Comparison of ENCODE assay signal across 14 cellular contexts in the genomic region with DNA sequence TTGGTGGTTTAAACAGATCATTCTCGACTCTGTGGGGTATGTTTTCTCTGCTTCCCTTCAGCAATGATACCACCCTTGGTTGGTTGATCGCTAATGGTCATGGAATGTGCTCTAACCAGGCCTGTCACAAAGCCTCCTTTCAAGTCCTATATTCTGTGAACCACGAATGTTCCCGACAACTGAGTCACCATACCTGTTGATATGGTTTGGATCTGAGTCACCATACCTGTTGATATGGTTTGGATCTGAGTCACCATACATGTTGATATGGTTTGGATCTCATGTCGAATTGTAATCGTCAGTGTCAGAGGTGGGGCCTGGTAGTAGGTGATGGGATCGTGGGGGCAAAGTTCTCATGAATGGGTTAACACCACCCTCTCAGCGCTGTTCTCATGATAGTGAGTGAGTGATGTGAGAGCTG. TPM values are rescaled to one million over a fixed set of nuclear protein-coding genes. Genes with fewer than 3 reads are reported as not detected.
A peak's percentile ranks its signal among the peaks of the same experiment; 100 is the strongest.
DNase-seq lines count a peak whose midpoint lies in the region; ATAC-seq and TF ChIP-seq lines count a peak whose summit lies in the region.
"Had no signal": no experiment of that assay in that cellular context is flagged by ENCODE, and none has a peak within 500 bp of the region (broad histone marks: within the 10 kb centered on the region; RNA-seq: fewer than 3 reads in every experiment).

No MANE protein-coding gene starts in this region.

- peaks cover 44% of the 10 kb centered on the region for H3F3A ChIP-seq in GM23248 (ENCODE audit: insufficient read depth)

- no peaks in the 10 kb centered on the region for H3K27me3 Mint-ChIP-seq in activated T-cell treated with anti-CD3 and anti-CD28 coated beads, Interleukin-2, amount 50 U/mL, for 4 hours (ENCODE audit: low read depth)
- H3K27me3 Mint-ChIP-seq: T-helper 17 cell had no signal

- H3K79me2 ChIP-seq in GM23248 (ENCODE audit: insufficient read depth), result no peaks in the 10 kb centered on the region
- H3K79me2 ChIP-seq in hepatocyte, result no peaks in the 10 kb centered on the region

- H3K36me3 ChIP-seq in GM23248 (ENCODE audit: low read depth) (no peaks in the 10 kb centered on the region), hepatocyte (replicated peaks; ENCODE audit: insufficient read depth, low read depth) (no peaks in the 10 kb centered on the region), lower lobe of right lung (peaks cover 43% of the 10 kb centered on the region)
- H3K36me3 ChIP-seq: neural progenitor cell had no signal

- H3K4me1 Mint-ChIP-seq in activated T-cell treated with anti-CD3 and anti-CD28 coated beads, Interleukin-2, amount 50 U/mL, for 4 hours (ENCODE audit: low read depth), result peaks cover 20% of the 10 kb centered on the region

- TF ChIP-seq CTCF in hepatocyte (IDR thresholded peaks at IDR 0.05; ENCODE audit: poor library complexity) (no peak), lower lobe of right lung (IDR thresholded peaks at IDR 0.05) (no peak)

- H4K20me1 ChIP-seq in GM23248 (ENCODE audit: insufficient read depth) (no peaks in the 10 kb centered on the region), hepatocyte (ENCODE audit: insufficient read depth, poor library complexity, severe bottlenecking) (no peaks in the 10 kb centered on the region)

- no peak overlapping the region for H3K4me3 Mint-ChIP-seq in activated T-cell treated with anti-CD3 and anti-CD28 coated beads, Interleukin-2, amount 50 U/mL, for 4 hours
- H3K4me3 Mint-ChIP-seq: activated T-helper 1 cell treated with anti-CD3 and anti-CD28 coated beads, Interleukin-12 subunit alpha, Interleukin-12 subunit beta, Interleukin-2, Interleukin-4 antibody, amounts not matched to agents 30 ng/mL and 10 ng/mL and 1 ng/mL, durations not matched to agents 14 hours and 24 hours and 36 hours; CD8-positive, alpha-beta T cell; neural progenitor cell; T-helper 17 cell had no signal

- H3K9me2 ChIP-seq in GM23248 (ENCODE audit: insufficient read depth) (no peaks in the 10 kb centered on the region), hepatocyte (replicated peaks; ENCODE audit: insufficient read depth) (no peaks in the 10 kb centered on the region)

- H3K27me3 ChIP-seq in GM23248 (replicated peaks; ENCODE audit: insufficient read depth), result no peaks in the 10 kb centered on the region
- no peaks in the 10 kb centered on the region for H3K27me3 ChIP-seq in hepatocyte
- H3K27me3 ChIP-seq in lower lobe of right lung (ENCODE audit: low read depth), result no peaks in the 10 kb centered on the region
- H3K27me3 ChIP-seq: MG63 had no signal

- no peak overlapping the region for H3K9ac ChIP-seq in GM23248
- H3K9ac ChIP-seq: neural progenitor cell had no signal

- no peaks in the 10 kb centered on the region for H3K9me3 Mint-ChIP-seq in activated T-cell treated with anti-CD3 and anti-CD28 coated beads, Interleukin-2, amount 50 U/mL, for 4 hours
- H3K9me3 Mint-ChIP-seq: activated T-helper 1 cell treated with anti-CD3 and anti-CD28 coated beads, Interleukin-12 subunit alpha, Interleukin-12 subunit beta, Interleukin-2, Interleukin-4 antibody, amounts not matched to agents 30 ng/mL and 10 ng/mL and 1 ng/mL, durations not matched to agents 14 hours and 24 hours and 36 hours; CD8-positive, alpha-beta T cell; neural progenitor cell had no signal

- peak overlapping the region; percentile 72 for H3K4me2 ChIP-seq in GM23248 (ENCODE audit: unreplicated experiment)
- H3K4me2 ChIP-seq in hepatocyte, result no peak overlapping the region
- H3K4me2 ChIP-seq: neural progenitor cell had no signal

- H3K9me3 ChIP-seq in GM23248 (ENCODE audit: low read depth) (no peaks in the 10 kb centered on the region), hepatocyte (ENCODE audit: low read depth) (no peaks in the 10 kb centered on the region), lower lobe of right lung (no peaks in the 10 kb centered on the region)
- H3K9me3 ChIP-seq: MG63 had no signal

- in situ Hi-C loops in GM23248 (cut with MboI), result no loop called here

- peak overlapping the region; percentile 96 for H3K27ac ChIP-seq in GM23248
- no peak overlapping the region for H3K27ac ChIP-seq in hepatocyte
- H3K27ac ChIP-seq in lower lobe of right lung, result no peak overlapping the region
- H3K27ac ChIP-seq: neural progenitor cell had no signal

- ATAC-seq in activated T-cell treated with anti-CD3 and anti-CD28 coated beads, Interleukin-2, amount 50 U/mL, for 4 hours, result peak; percentile 80 to 84
- ATAC-seq in HG03196 (IDR thresholded peaks at IDR 0.05; ENCODE audit: unreplicated experiment) (no peak), lower lobe of right lung (no peak)
- ATAC-seq: CD8-positive, alpha-beta T cell; T-helper 17 cell had no signal

- DNase-seq in A172 (ENCODE audit: low spot score) (peak; percentile 34), GM23248 (peak; percentile 72), glomerular visceral epithelial cell (ENCODE audit: extremely low spot score) (peak; percentile 78), NCI-H446 treated with DMSO at 0.1 percent for 48 hours (lab: John Stamatoyannopoulos, UW) (no peak), hepatocyte (ENCODE audit: low spot score) (no peak), lower lobe of right lung (no peak)
- no peak for DNase-seq in activated T-cell treated with anti-CD3 and anti-CD28 coated beads, Interleukin-2, amount 50 U/mL, for 4 hours
- DNase-seq: CD8-positive, alpha-beta T cell; MG63; NCI-H510A treated with DMSO at 0.1 percent for 48 hours; T-helper 17 cell had no signal

- H3K4me1 ChIP-seq in GM23248 (ENCODE audit: insufficient read depth) (peaks cover 27% of the 10 kb centered on the region), hepatocyte (ENCODE audit: insufficient read depth) (no peaks in the 10 kb centered on the region), lower lobe of right lung (peaks cover 21% of the 10 kb centered on the region)
- H3K4me1 ChIP-seq: neural progenitor cell had no signal

- H3K4me3 ChIP-seq in GM23248 (no peak overlapping the region), hepatocyte (no peak overlapping the region), lower lobe of right lung (no peak overlapping the region)
- H3K4me3 ChIP-seq: MG63, neural progenitor cell had no signal

- 38 to 40% methylated on average over 8 of the region's 8 CpGs for WGBS in GM23248 (ENCODE audit: low coverage in 1 of 2, low lambda C conversion rate in 2 of 2, missing lambda C conversion rate in 2 of 2), 2 experiments
- 73% methylated on average over 8 of the region's 8 CpGs for WGBS in hepatocyte (ENCODE audit: low lambda C conversion rate, missing lambda C conversion rate)

- no peak overlapping the region for H2AFZ ChIP-seq in GM23248
- no peak overlapping the region for H2AFZ ChIP-seq in hepatocyte
- H2AFZ ChIP-seq: neural progenitor cell had no signal

- peaks cover 13% of the 10 kb centered on the region for H3K36me3 Mint-ChIP-seq in activated T-cell treated with anti-CD3 and anti-CD28 coated beads, Interleukin-2, amount 50 U/mL, for 4 hours (ENCODE audit: insufficient read depth)

- intact Hi-C loops in lower lobe of right lung (cut with DNase I), result no loop called here

RNA-seq across cellular contexts. Expression of gene CAMK2N1, which starts 10.2 kb away (rescaled TPM):
- total RNA-seq in A172 (2014; rRNA removed; shearing (Covaris generic)), result 2.9 and 3.6 TPM in 2 replicates
- 37.6 and 38.2 TPM in 2 replicates for total RNA-seq in GM23248 (2014; rRNA removed; shearing (Covaris generic))
- polyA plus RNA-seq in GM23248 (2016; fragmentation: Nextera tagmentation; extraction: Ambion mirVana), result 28.6 and 28.8 TPM in 2 replicates
- total RNA-seq in activated T-cell treated with anti-CD3 and anti-CD28 coated beads, Interleukin-2, amount 50 U/mL, for 4 hours, result 1 to 10 TPM; 1.3 to 1.6 (median 1.5) TPM
- 38.5 and 41.7 TPM in 2 replicates for total RNA-seq in hepatocyte
- 39.4 and 45.5 TPM in 2 replicates for polyA plus RNA-seq in hepatocyte
- total RNA-seq in lower lobe of right lung, result 43.0 TPM

RNA-seq across cellular contexts. Expression of gene MUL1, which starts 11.7 kb away (rescaled TPM):
- 26.6 and 26.9 TPM in 2 replicates for total RNA-seq in A172 (2014; rRNA removed; shearing (Covaris generic))
- total RNA-seq in GM23248 (2014; rRNA removed; shearing (Covaris generic)), result 36.8 and 50.7 TPM in 2 replicates
- 50.6 and 51.0 TPM in 2 replicates for polyA plus RNA-seq in GM23248 (2016; fragmentation: Nextera tagmentation; extraction: Ambion mirVana)
- total RNA-seq in activated T-cell treated with anti-CD3 and anti-CD28 coated beads, Interleukin-2, amount 50 U/mL, for 4 hours, result 10 to 100 TPM; 21.6 to 25.0 (median 24.2) TPM
- total RNA-seq in hepatocyte, result 40.1 and 44.8 TPM in 2 replicates
- polyA plus RNA-seq in hepatocyte, result 47.4 and 48.1 TPM in 2 replicates
- 29.9 TPM for total RNA-seq in lower lobe of right lung

RNA-seq across cellular contexts. Expression of gene FAM43B, which starts 56.1 kb away (rescaled TPM):
- total RNA-seq in A172 (2014; rRNA removed; shearing (Covaris generic)), result 0.09 and 0.12 TPM in 2 replicates
- total RNA-seq in GM23248 (2014; rRNA removed; shearing (Covaris generic)), result 0.11 TPM in 1 of 2 replicates, not detected in the other
- polyA plus RNA-seq in GM23248 (2016; fragmentation: Nextera tagmentation; extraction: Ambion mirVana) (0.31 and 0.52 TPM in 2 replicates), hepatocyte (0.81 and 1.3 TPM in 2 replicates)
- under 1 TPM in 1 of 3 donors, not detected in 2; 0.08 TPM for total RNA-seq in activated T-cell treated with anti-CD3 and anti-CD28 coated beads, Interleukin-2, amount 50 U/mL, for 4 hours
- total RNA-seq in hepatocyte (0.10 and 0.28 TPM in 2 replicates), lower lobe of right lung (0.38 TPM)
- total RNA-seq: activated T-helper 1 cell treated with anti-CD3 and anti-CD28 coated beads, Interleukin-12 subunit alpha, Interleukin-12 subunit beta, Interleukin-2, Interleukin-4 antibody, amounts not matched to agents 30 ng/mL and 10 ng/mL and 1 ng/mL, durations not matched to agents 14 hours and 24 hours and 36 hours; CD8-positive, alpha-beta T cell; T-helper 17 cell had no signal

Comparison
In these comparisons a context has a peak if more than half of its experiments do, and no peak if none do; other contexts are left out.
1. DNase-seq: peak in A172 (single experiment), GM23248 (single experiment) and glomerular visceral epithelial cell (single experiment); none in activated T-cell treated with anti-CD3 and anti-CD28 coated beads, Interleukin-2, amount 50 U/mL, for 4 hours (single experiment), NCI-H446 treated with DMSO at 0.1 percent for 48 hours (single experiment), hepatocyte (single experiment) and lower lobe of right lung (single experiment).
2. ATAC-seq: peak in activated T-cell treated with anti-CD3 and anti-CD28 coated beads, Interleukin-2, amount 50 U/mL, for 4 hours (2 of 2); none in HG03196 (single experiment) and lower lobe of right lung (0 of 2).